20 cellular contexts compared by ENCODE assay signal in the genomic region with DNA sequence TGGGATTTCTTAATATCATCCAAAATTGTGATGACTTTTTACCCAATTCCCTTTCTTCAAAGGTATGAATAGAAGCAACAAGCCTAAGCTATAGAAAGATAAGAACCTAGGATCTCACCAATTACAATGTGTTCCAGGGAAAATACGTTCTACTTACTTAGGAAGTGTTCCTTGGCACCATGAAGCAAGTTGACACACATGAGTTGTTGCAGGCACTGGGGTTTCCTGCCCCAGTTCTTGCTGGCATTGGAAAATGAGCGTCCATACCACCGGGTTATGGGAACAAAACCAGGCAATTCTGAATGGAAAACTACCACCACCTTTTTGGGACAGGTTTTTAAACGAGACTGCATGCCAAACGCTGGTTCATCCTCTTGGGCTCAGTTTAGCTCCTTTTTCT. TPM values are rescaled to one million over a fixed set of nuclear protein-coding genes. Genes with fewer than 3 reads are reported as not detected.
DNase-seq lines count a peak whose midpoint lies in the region; ATAC-seq and TF ChIP-seq lines count a peak whose summit lies in the region.
"Had no signal": no experiment of that assay in that cellular context is flagged by ENCODE, and none has a peak within 500 bp of the region (broad histone marks: within the 10 kb centered on the region; RNA-seq: fewer than 3 reads in every experiment).

No MANE protein-coding gene starts in this region.

- H3K4me3 ChIP-seq in epithelial cell of proximal tubule (ENCODE audit: low read depth, low read length) (no peak overlapping the region), muscle layer of colon (ENCODE audit: low read depth in 1 of 2, low read length in 2 of 2) (no peak overlapping the region)
- no peak overlapping the region for H3K4me3 ChIP-seq in CD8-positive, alpha-beta T cell (ENCODE audit: low read depth, low read length)

- peak overlapping the region; percentile 67 for H3K27ac ChIP-seq in muscle layer of colon (ENCODE audit: low read depth, low read length)
- no peak overlapping the region for H3K27ac ChIP-seq in CD8-positive, alpha-beta T cell (ENCODE audit: low read depth, low read length)

- H3K4me1 Mint-ChIP-seq in osteocyte (ENCODE audit: unreplicated experiment), result peaks cover 63% of the 10 kb centered on the region
- no peaks in the 10 kb centered on the region for H3K4me1 Mint-ChIP-seq in CD8-positive, alpha-beta T cell (ENCODE audit: low read depth)
- H3K4me1 Mint-ChIP-seq: B cell; CD4-positive, CD25-positive, alpha-beta regulatory T cell; IgD-negative memory B cell had no signal

- CTCF ChIA-PET in CD8-positive, alpha-beta T cell (lab: Charles Lee), result no interaction called here

- POLR2A ChIA-PET in CD8-positive, alpha-beta T cell (lab: Charles Lee), result no interaction called here

- H3K36me3 ChIP-seq in muscle layer of colon (ENCODE audit: insufficient read depth, low read length), result no peaks in the 10 kb centered on the region
- no peaks in the 10 kb centered on the region for H3K36me3 ChIP-seq in CD8-positive, alpha-beta T cell (ENCODE audit: insufficient read depth, low read length)

- no peaks in the 10 kb centered on the region for H3K27me3 ChIP-seq in muscle layer of colon (ENCODE audit: control insufficient read depth in 1 of 2, insufficient read depth in 2 of 2, low read length in 2 of 2)
- H3K27me3 ChIP-seq in CD8-positive, alpha-beta T cell (ENCODE audit: insufficient read depth, low read length), result no peaks in the 10 kb centered on the region

- H3K4me3 Mint-ChIP-seq in osteocyte (ENCODE audit: unreplicated experiment), result no peak overlapping the region
- no peak overlapping the region for H3K4me3 Mint-ChIP-seq in CD8-positive, alpha-beta T cell
- H3K4me3 Mint-ChIP-seq: B cell; CD4-positive, CD25-positive, alpha-beta regulatory T cell; HFFc6; IgD-negative memory B cell had no signal

- ATAC-seq in GM18873 (IDR thresholded peaks at IDR 0.05; ENCODE audit: low FRiP score, unreplicated experiment), result no peak
- no peak for ATAC-seq in CD8-positive, alpha-beta T cell
- ATAC-seq in HG03095 (IDR thresholded peaks at IDR 0.05; ENCODE audit: unreplicated experiment), result no peak
- ATAC-seq: HCT116, HepG2 had no signal

- TF ChIP-seq CTCF in epithelial cell of proximal tubule (conservative IDR thresholded peaks at IDR 0.05; ENCODE audit: low read depth, low read length) (no peak), osteocyte (IDR thresholded peaks at IDR 0.05) (no peak)
- no peak for TF ChIP-seq CTCF in CD8-positive, alpha-beta T cell (IDR thresholded peaks at IDR 0.05)

- no peaks in the 10 kb centered on the region for H3K27me3 Mint-ChIP-seq in osteocyte (ENCODE audit: unreplicated experiment)
- H3K27me3 Mint-ChIP-seq in CD8-positive, alpha-beta T cell (ENCODE audit: low read depth), result peaks cover 8% of the 10 kb centered on the region

- H3K36me3 Mint-ChIP-seq in osteocyte (ENCODE audit: unreplicated experiment), result no peaks in the 10 kb centered on the region
- no peaks in the 10 kb centered on the region for H3K36me3 Mint-ChIP-seq in CD8-positive, alpha-beta T cell
- H3K36me3 Mint-ChIP-seq: CD4-positive, CD25-positive, alpha-beta regulatory T cell had no signal

- intact Hi-C loops in CD8-positive, alpha-beta T cell (cut with DNase I, micrococcal nuclease), result no loop called here
- intact Hi-C loops in posterior vena cava (cut with DNase I), result no loop called here

- H3K27ac Mint-ChIP-seq in osteocyte (ENCODE audit: unreplicated experiment), result peak overlapping the region; percentile 75
- no peak overlapping the region for H3K27ac Mint-ChIP-seq in CD8-positive, alpha-beta T cell
- H3K27ac Mint-ChIP-seq: B cell; CD4-positive, CD25-positive, alpha-beta regulatory T cell had no signal

- DNase-seq in epithelial cell of proximal tubule (ENCODE audit: low read depth) (peak; percentile 19), osteocyte (ENCODE audit: extremely low spot score, unreplicated experiment) (no peak), posterior vena cava (ENCODE audit: low spot score) (no peak)
- DNase-seq in CD8-positive, alpha-beta T cell, result no peak
- DNase-seq: C1 segment of cervical spinal cord; Caco-2; CD4-positive, CD25-positive, alpha-beta regulatory T cell; DMS153; DMS79 treated with DMSO at 0.1 percent for 48 hours; GF-D8; GOT3; H7; HFFc6 had no signal

- no peaks in the 10 kb centered on the region for H3K9me3 ChIP-seq in muscle layer of colon (ENCODE audit: low read length)
- H3K9me3 ChIP-seq in CD8-positive, alpha-beta T cell (ENCODE audit: low read length), result no peaks in the 10 kb centered on the region
- H3K9me3 ChIP-seq: Caco-2 had no signal

- H3K9ac ChIP-seq in muscle layer of colon (ENCODE audit: low read length), result no peak overlapping the region

- H3K4me1 ChIP-seq in muscle layer of colon (ENCODE audit: insufficient read depth, low read length), result peaks cover 78% of the 10 kb centered on the region
- H3K4me1 ChIP-seq in CD8-positive, alpha-beta T cell (ENCODE audit: insufficient read depth, low read length), result no peaks in the 10 kb centered on the region
- H3K4me1 ChIP-seq: Caco-2 had no signal

- no peaks in the 10 kb centered on the region for H3K9me3 Mint-ChIP-seq in osteocyte (ENCODE audit: unreplicated experiment)
- no peaks in the 10 kb centered on the region for H3K9me3 Mint-ChIP-seq in CD8-positive, alpha-beta T cell
- H3K9me3 Mint-ChIP-seq: HFFc6 had no signal

RNA-seq across cellular contexts. Expression of a gene that starts 46.2 kb away (rescaled TPM):
- 1.8 and 3.3 TPM in 2 replicates for total RNA-seq in epithelial cell of proximal tubule
- total RNA-seq in osteocyte, result 22.8 and 30.9 TPM in 2 replicates
- not detected for total RNA-seq in CD8-positive, alpha-beta T cell
- total RNA-seq in posterior vena cava, result 1 to 10 TPM; 2.1 to 3.0 TPM
- total RNA-seq: B cell; CD4-positive, CD25-positive, alpha-beta regulatory T cell; HepG2 had no signal
